1 cellular context compared by ENCODE assay signal in genomic region chr9:91945277-91946074, GRCh38.
TF ChIP-seq lines count a peak whose summit lies in the region.

No MANE protein-coding gene starts in this region.

TF ChIP-seq in K562, 482 proteins besides CTCF, POLR2A, EP300 and RAD21 (continued from another document and continues in another):
- TF ChIP-seq EWSR1 (IDR thresholded peaks at IDR 0.05; ENCODE audit: borderline replicate concordance, low read depth, partially characterized antibody) (no peak), ZNF224 (CRISPR knock-in tag; IDR thresholded peaks at IDR 0.05) (no peak), SMARCA5 (IDR thresholded peaks at IDR 0.05) (no peak), CBFB (CRISPR knock-in tag; IDR thresholded peaks at IDR 0.05) (no peak), THAP7 (CRISPR knock-in tag; IDR thresholded peaks at IDR 0.05) (no peak), HDAC6 (IDR thresholded peaks at IDR 0.05; ENCODE audit: low read depth, low read length) (no peak), XRCC5 (IDR thresholded peaks at IDR 0.05; ENCODE audit: low read depth, low read length) (no peak), TEAD1 (CRISPR knock-in tag; IDR thresholded peaks at IDR 0.05) (peak in 1 of 2 experiments; percentile 80; a peak in 2 of 4 replicates), SUPT5H (IDR thresholded peaks at IDR 0.05) (no peak), SNRNP70 (optimal IDR thresholded peaks at IDR 0.05; ENCODE audit: low read depth, low read length) (no peak), SRSF9 (IDR thresholded peaks at IDR 0.05; ENCODE audit: borderline replicate concordance, low read depth, low read length) (no peak), ZNF77 (CRISPR knock-in tag; IDR thresholded peaks at IDR 0.05) (no peak), SIX5 (IDR thresholded peaks at IDR 0.05; ENCODE audit: borderline replicate concordance in 1 of 2, insufficient read depth in 1 of 2, low read depth in 1 of 2, low read length in 2 of 2) (no peak), NR4A1 (CRISPR knock-in tag; IDR thresholded peaks at IDR 0.05) (no peak), NR4A1 (tag; IDR thresholded peaks at IDR 0.05) (no peak), ZNF212 (CRISPR knock-in tag; IDR thresholded peaks at IDR 0.05) (no peak), CBFA2T3 (IDR thresholded peaks at IDR 0.05) (0 out of 2 replicates have a peak, but pooled peaks have one; percentile 20), PHF20 (IDR thresholded peaks at IDR 0.05; ENCODE audit: partially characterized antibody) (no peak), KDM5B (IDR thresholded peaks at IDR 0.05; ENCODE audit: insufficient replicate concordance, low read depth, low read length) (no peak), ZNF253 (CRISPR knock-in tag; conservative IDR thresholded peaks at IDR 0.05) (no peak), DPF2 (IDR thresholded peaks at IDR 0.05) (peak; percentile 82), PPARD (CRISPR knock-in tag; IDR thresholded peaks at IDR 0.05) (no peak), TCF7 (IDR thresholded peaks at IDR 0.05; ENCODE audit: borderline replicate concordance) (no peak), HSF4 (CRISPR knock-in tag; IDR thresholded peaks at IDR 0.05; ENCODE audit: borderline replicate concordance) (no peak), ESRRB (CRISPR knock-in tag; IDR thresholded peaks at IDR 0.05; ENCODE audit: borderline replicate concordance) (no peak), FOXA1 (IDR thresholded peaks at IDR 0.05; ENCODE audit: borderline replicate concordance) (no peak), ZNF175 (CRISPR knock-in tag; IDR thresholded peaks at IDR 0.05; ENCODE audit: low read depth) (no peak), SIN3B (IDR thresholded peaks at IDR 0.05; ENCODE audit: low read depth) (no peak), PCBP2 (IDR thresholded peaks at IDR 0.05; ENCODE audit: low read depth, low read length, poor library complexity, severe bottlenecking) (no peak), MTA3 (IDR thresholded peaks at IDR 0.05; ENCODE audit: borderline replicate concordance) (no peak), ZSCAN32 (CRISPR knock-in tag; IDR thresholded peaks at IDR 0.05) (no peak), ATF1 (CRISPR knock-in tag; IDR thresholded peaks at IDR 0.05) (no peak), ATF1 (tag; IDR thresholded peaks at IDR 0.05) (peak; percentile 64), HES1 (IDR thresholded peaks at IDR 0.05; ENCODE audit: low read depth) (no peak), RBM22 (IDR thresholded peaks at IDR 0.05; ENCODE audit: low read depth, low read length, poor library complexity, severe bottlenecking) (no peak), SMAD2 (IDR thresholded peaks at IDR 0.05; ENCODE audit: low read depth, low read length) (no peak), BHLHE40 (IDR thresholded peaks at IDR 0.05; ENCODE audit: low read length) (no peak), PTTG1 (tag; IDR thresholded peaks at IDR 0.05; ENCODE audit: low read depth) (no peak), NR2F6 (CRISPR knock-in tag; IDR thresholded peaks at IDR 0.05) (no peak), HDAC3 (IDR thresholded peaks at IDR 0.05; ENCODE audit: borderline replicate concordance, partially characterized antibody) (peak; percentile 21), XRCC3 (IDR thresholded peaks at IDR 0.05) (no peak), FIP1L1 (IDR thresholded peaks at IDR 0.05; ENCODE audit: low read depth, low read length, poor library complexity, severe bottlenecking) (no peak), ZNF143 (CRISPR knock-in tag; IDR thresholded peaks at IDR 0.05) (no peak), KDM1A (IDR thresholded peaks at IDR 0.05) (no peak; a peak in 1 of 4 replicates), SREBF2 (CRISPR knock-in tag; IDR thresholded peaks at IDR 0.05) (no peak), SAFB (IDR thresholded peaks at IDR 0.05; ENCODE audit: borderline replicate concordance, low read depth, low read length) (no peak), FOXJ2 (tag; IDR thresholded peaks at IDR 0.05) (no peak), FOXK1 (CRISPR knock-in tag; IDR thresholded peaks at IDR 0.05; ENCODE audit: borderline replicate concordance) (no peak), ZNF785 (CRISPR knock-in tag; IDR thresholded peaks at IDR 0.05) (no peak), OTX1 (CRISPR knock-in tag; IDR thresholded peaks at IDR 0.05) (no peak), ARID1B (IDR thresholded peaks at IDR 0.05) (peak; percentile 62; the same call in 1 of the 2 replicates), NCOA1 (IDR thresholded peaks at IDR 0.05; ENCODE audit: low read depth) (no peak), TFAM (CRISPR knock-in tag; conservative IDR thresholded peaks at IDR 0.05) (no peak), HDGF (IDR thresholded peaks at IDR 0.05) (no peak), CCAR2 (IDR thresholded peaks at IDR 0.05; ENCODE audit: low read depth, low read length) (no peak), PHB (CRISPR knock-in tag; IDR thresholded peaks at IDR 0.05) (no peak), MNT (conservative IDR thresholded peaks at IDR 0.05) (peak in 1 of 2 experiments; percentile 60; a peak in 3 of 4 replicates), TEAD2 (tag; IDR thresholded peaks at IDR 0.05) (0 out of 2 replicates have a peak, but pooled peaks have one; percentile 23), ZNF707 (CRISPR knock-in tag; conservative IDR thresholded peaks at IDR 0.05) (no peak), RAD51 (IDR thresholded peaks at IDR 0.05; ENCODE audit: borderline replicate concordance, low read depth) (no peak), IFI16 (CRISPR knock-in tag; IDR thresholded peaks at IDR 0.05) (no peak), NFIC (IDR thresholded peaks at IDR 0.05) (no peak), SMARCE1 (IDR thresholded peaks at IDR 0.05) (peak; percentile 41; the same call in 1 of the 2 replicates), ZNF830 (CRISPR knock-in tag; IDR thresholded peaks at IDR 0.05) (no peak), CHD1 (IDR thresholded peaks at IDR 0.05; ENCODE audit: low read length) (no peak), SREBF1 (IDR thresholded peaks at IDR 0.05; ENCODE audit: borderline replicate concordance, low read depth, low read length) (no peak), GABPB2 (CRISPR knock-in tag; conservative IDR thresholded peaks at IDR 0.05) (no peak), PHF8 (IDR thresholded peaks at IDR 0.05; ENCODE audit: borderline replicate concordance, low read length) (no peak), MED1 (CRISPR knock-in tag; IDR thresholded peaks at IDR 0.05; ENCODE audit: borderline replicate concordance) (no peak), GTF2A2 (tag; IDR thresholded peaks at IDR 0.05) (no peak), EZH2 (IDR thresholded peaks at IDR 0.05; ENCODE audit: borderline replicate concordance, low read depth, low read length) (no peak), MYBL2 (IDR thresholded peaks at IDR 0.05; ENCODE audit: low read depth) (no peak), MYBL2 (CRISPR knock-in tag; IDR thresholded peaks at IDR 0.05; ENCODE audit: borderline replicate concordance) (no peak), MEF2A (IDR thresholded peaks at IDR 0.05; ENCODE audit: control insufficient read depth, low read depth, low read length) (no peak), NRF1 (conservative IDR thresholded peaks at IDR 0.05 in 1 of 2, IDR thresholded peaks at IDR 0.05 in 1 of 2) (no peak), POLR2G (IDR thresholded peaks at IDR 0.05; ENCODE audit: low read depth, low read length) (no peak), MYC (IDR thresholded peaks at IDR 0.05; ENCODE audit: low read depth, low read length) (peak; percentile 68), MYC (CRISPR knock-in tag; IDR thresholded peaks at IDR 0.05; ENCODE audit: borderline replicate concordance, low read depth) (no peak), MYNN (IDR thresholded peaks at IDR 0.05) (no peak), MYNN (CRISPR knock-in tag; IDR thresholded peaks at IDR 0.05) (no peak), RBM25 (IDR thresholded peaks at IDR 0.05; ENCODE audit: low read depth, low read length, severe bottlenecking) (no peak)
- TF ChIP-seq, protein P1, sequence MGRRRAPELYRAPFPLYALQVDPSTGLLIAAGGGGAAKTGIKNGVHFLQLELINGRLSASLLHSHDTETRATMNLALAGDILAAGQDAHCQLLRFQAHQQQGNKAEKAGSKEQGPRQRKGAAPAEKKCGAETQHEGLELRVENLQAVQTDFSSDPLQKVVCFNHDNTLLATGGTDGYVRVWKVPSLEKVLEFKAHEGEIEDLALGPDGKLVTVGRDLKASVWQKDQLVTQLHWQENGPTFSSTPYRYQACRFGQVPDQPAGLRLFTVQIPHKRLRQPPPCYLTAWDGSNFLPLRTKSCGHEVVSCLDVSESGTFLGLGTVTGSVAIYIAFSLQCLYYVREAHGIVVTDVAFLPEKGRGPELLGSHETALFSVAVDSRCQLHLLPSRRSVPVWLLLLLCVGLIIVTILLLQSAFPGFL (CRISPR knock-in tag; IDR thresholded peaks at IDR 0.05): no peak
- TF ChIP-seq, protein P2, sequence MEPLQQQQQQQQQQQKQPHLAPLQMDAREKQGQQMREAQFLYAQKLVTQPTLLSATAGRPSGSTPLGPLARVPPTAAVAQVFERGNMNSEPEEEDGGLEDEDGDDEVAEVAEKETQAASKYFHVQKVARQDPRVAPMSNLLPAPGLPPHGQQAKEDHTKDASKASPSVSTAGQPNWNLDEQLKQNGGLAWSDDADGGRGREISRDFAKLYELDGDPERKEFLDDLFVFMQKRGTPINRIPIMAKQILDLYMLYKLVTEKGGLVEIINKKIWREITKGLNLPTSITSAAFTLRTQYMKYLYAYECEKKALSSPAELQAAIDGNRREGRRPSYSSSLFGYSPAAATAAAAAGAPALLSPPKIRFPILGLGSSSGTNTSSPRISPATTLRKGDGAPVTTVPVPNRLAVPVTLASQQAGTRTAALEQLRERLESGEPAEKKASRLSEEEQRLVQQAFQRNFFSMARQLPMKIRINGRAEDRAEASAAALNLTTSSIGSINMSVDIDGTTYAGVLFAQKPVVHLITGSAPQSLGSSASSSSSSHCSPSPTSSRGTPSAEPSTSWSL (CRISPR knock-in tag; IDR thresholded peaks at IDR 0.05; ENCODE audit: borderline replicate concordance): no peak
- TF ChIP-seq, protein P3, sequence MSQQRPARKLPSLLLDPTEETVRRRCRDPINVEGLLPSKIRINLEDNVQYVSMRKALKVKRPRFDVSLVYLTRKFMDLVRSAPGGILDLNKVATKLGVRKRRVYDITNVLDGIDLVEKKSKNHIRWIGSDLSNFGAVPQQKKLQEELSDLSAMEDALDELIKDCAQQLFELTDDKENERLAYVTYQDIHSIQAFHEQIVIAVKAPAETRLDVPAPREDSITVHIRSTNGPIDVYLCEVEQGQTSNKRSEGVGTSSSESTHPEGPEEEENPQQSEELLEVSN (IDR thresholded peaks at IDR 0.05; ENCODE audit: borderline replicate concordance in 1 of 2, extremely low read depth in 1 of 2, insufficient read depth in 1 of 2, insufficient read length in 1 of 2, low read depth in 1 of 2, low read length in 1 of 2, poor library complexity in 1 of 2, severe bottlenecking in 1 of 2): peak in 1 of 2 experiments; percentile 17
- TF ChIP-seq, protein P4, sequence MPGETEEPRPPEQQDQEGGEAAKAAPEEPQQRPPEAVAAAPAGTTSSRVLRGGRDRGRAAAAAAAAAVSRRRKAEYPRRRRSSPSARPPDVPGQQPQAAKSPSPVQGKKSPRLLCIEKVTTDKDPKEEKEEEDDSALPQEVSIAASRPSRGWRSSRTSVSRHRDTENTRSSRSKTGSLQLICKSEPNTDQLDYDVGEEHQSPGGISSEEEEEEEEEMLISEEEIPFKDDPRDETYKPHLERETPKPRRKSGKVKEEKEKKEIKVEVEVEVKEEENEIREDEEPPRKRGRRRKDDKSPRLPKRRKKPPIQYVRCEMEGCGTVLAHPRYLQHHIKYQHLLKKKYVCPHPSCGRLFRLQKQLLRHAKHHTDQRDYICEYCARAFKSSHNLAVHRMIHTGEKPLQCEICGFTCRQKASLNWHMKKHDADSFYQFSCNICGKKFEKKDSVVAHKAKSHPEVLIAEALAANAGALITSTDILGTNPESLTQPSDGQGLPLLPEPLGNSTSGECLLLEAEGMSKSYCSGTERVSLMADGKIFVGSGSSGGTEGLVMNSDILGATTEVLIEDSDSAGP (CRISPR knock-in tag; IDR thresholded peaks at IDR 0.05): peak; percentile 90
